In genomic region chr9:87547665-87548064, GRCh38 we compare ENCODE assay signal across 16 cellular contexts. TPM values are rescaled to one million over a fixed set of nuclear protein-coding genes. Genes with fewer than 3 reads are reported as not detected.
DNase-seq lines count a peak whose midpoint lies in the region; ATAC-seq and TF ChIP-seq lines count a peak whose summit lies in the region.
"Had no signal": no experiment of that assay in that cellular context is flagged by ENCODE, and none has a peak within 500 bp of the region (broad histone marks: within the 10 kb centered on the region; RNA-seq: fewer than 3 reads in every experiment).

No MANE protein-coding gene starts in this region.

- no peaks in the 10 kb centered on the region for H3K27me3 Mint-ChIP-seq in dendritic cell treated with granulocyte-macrophage colony-stimulating factor and Interleukin-4, amounts not matched to agents 40 ng/mL and 50 ng/mL, for 4 days
- H3K27me3 Mint-ChIP-seq in CD14-positive monocyte (ENCODE audit: low read depth in 3 of 3) = peaks cover 0 to 3% (median 0%) of the 10 kb centered on the region in 3 donors

- H3K4me1 Mint-ChIP-seq in dendritic cell treated with granulocyte-macrophage colony-stimulating factor and Interleukin-4, amounts not matched to agents 40 ng/mL and 50 ng/mL, for 4 days (ENCODE audit: low read depth) = peaks cover 48% of the 10 kb centered on the region
- peaks cover 6% of the 10 kb centered on the region for H3K4me1 Mint-ChIP-seq in CD14-positive monocyte

- H3K9me3 ChIP-seq in lower lobe of right lung = no peaks in the 10 kb centered on the region
- no peaks in the 10 kb centered on the region for H3K9me3 ChIP-seq in upper lobe of right lung
- H3K9me3 ChIP-seq: gastrocnemius medialis had no signal

- H3K4me3 ChIP-seq in lower lobe of right lung = no peak overlapping the region
- no peak overlapping the region for H3K4me3 ChIP-seq in upper lobe of right lung
- H3K4me3 ChIP-seq: gastrocnemius medialis had no signal

- no peak overlapping the region for H3K4me3 Mint-ChIP-seq in dendritic cell treated with granulocyte-macrophage colony-stimulating factor and Interleukin-4, amounts not matched to agents 40 ng/mL and 50 ng/mL, for 4 days
- H3K4me3 Mint-ChIP-seq in CD14-positive monocyte = no peak overlapping the region
- H3K4me3 Mint-ChIP-seq: CD8-positive, alpha-beta T cell; effector memory CD8-positive, alpha-beta T cell; T-helper 1 cell treated with Interleukin-12 subunit alpha and Interleukin-12 subunit beta and Interleukin-4 antibody, amounts not matched to agents 30 μg/mL and 1 μg/mL, for 36 hours had no signal

- H3K27me3 ChIP-seq in lower lobe of right lung (ENCODE audit: low read depth) (no peaks in the 10 kb centered on the region), upper lobe of right lung (no peaks in the 10 kb centered on the region)
- H3K27me3 ChIP-seq: gastrocnemius medialis had no signal

- H3K9me3 Mint-ChIP-seq in dendritic cell treated with granulocyte-macrophage colony-stimulating factor and Interleukin-4, amounts not matched to agents 40 ng/mL and 50 ng/mL, for 4 days = peaks cover 8% of the 10 kb centered on the region
- peaks cover 0 to 5% (median 3%) of the 10 kb centered on the region in 7 donors for H3K9me3 Mint-ChIP-seq in CD14-positive monocyte
- H3K9me3 Mint-ChIP-seq: CD8-positive, alpha-beta T cell; T-helper 1 cell treated with Interleukin-12 subunit alpha and Interleukin-12 subunit beta and Interleukin-4 antibody, amounts not matched to agents 30 μg/mL and 1 μg/mL, for 36 hours had no signal

- CTCF ChIA-PET in GM10248 (lab: Yijun Ruan, JAX) = interaction anchor here (1.0 to 3.2 kb wide), 4 partner anchors 9 to 28 kb away, joined by 3 to 14 read pairs (median 8); no protein-coding TSS in a partner anchor

- POLR2A ChIA-PET in GM10248 (lab: Yijun Ruan, JAX) = interaction anchor here (0.7 kb wide), 1 partner anchor 60 kb away, joined by 7 read pairs; no protein-coding TSS in a partner anchor

- intact Hi-C loops in dendritic cell treated with granulocyte-macrophage colony-stimulating factor and Interleukin-4, amounts not matched to agents 40 ng/mL and 50 ng/mL, for 4 days (cut with micrococcal nuclease) = no loop called here
- intact Hi-C loops in lower lobe of right lung (cut with DNase I) (no loop called here), upper lobe of right lung (cut with DNase I) (no loop called here), CD14-positive monocyte (cut with micrococcal nuclease) (no loop called here)

- H3K4me1 ChIP-seq in lower lobe of right lung (peaks cover 14% of the 10 kb centered on the region), upper lobe of right lung (peaks cover 5% of the 10 kb centered on the region)
- H3K4me1 ChIP-seq: gastrocnemius medialis had no signal

- no peak for TF ChIP-seq CTCF in lower lobe of right lung (IDR thresholded peaks at IDR 0.05)
- no peak for TF ChIP-seq CTCF in upper lobe of right lung (IDR thresholded peaks at IDR 0.05)
- no peak for TF ChIP-seq CTCF in CD14-positive monocyte (IDR thresholded peaks at IDR 0.05)
- TF ChIP-seq CTCF in GM10248 (IDR thresholded peaks at IDR 0.05; ENCODE audit: control extremely low read depth, extremely low read depth, low read depth, missing control alignments) = no peak

- ATAC-seq in lower lobe of right lung (peak; percentile 69 to 83), upper lobe of right lung (peak; percentile 84), GM18519 (IDR thresholded peaks at IDR 0.05; ENCODE audit: low FRiP score, unreplicated experiment) (no peak)
- ATAC-seq: CD8-positive, alpha-beta T cell; effector memory CD8-positive, alpha-beta T cell; gastrocnemius medialis had no signal

- peak; percentile 69 for DNase-seq in NCI-H82 (lab: John Stamatoyannopoulos, UW)
- DNase-seq in NCI-H82 treated with DMSO at 0.1 percent for 48 hours (lab: John Stamatoyannopoulos, UW; ENCODE audit: unreplicated experiment) = no peak
- DNase-seq in lower lobe of right lung = no peak
- DNase-seq in upper lobe of right lung = no peak
- no peak for DNase-seq in CD14-positive monocyte (ENCODE audit: low spot score)
- no peak for DNase-seq in GM10248 (ENCODE audit: extremely low spot score)
- DNase-seq: 8988T; activated T-cell treated with anti-CD3 and anti-CD28 coated beads, Interleukin-2, amount 50 U/mL, for 48 hours; amygdala; CD8-positive, alpha-beta T cell; effector memory CD8-positive, alpha-beta T cell; gastrocnemius medialis; GOT3 had no signal

- H3K36me3 ChIP-seq in lower lobe of right lung (peaks cover 9% of the 10 kb centered on the region), upper lobe of right lung (peaks cover 3% of the 10 kb centered on the region)
- H3K36me3 ChIP-seq: gastrocnemius medialis had no signal

- H3K27ac Mint-ChIP-seq in dendritic cell treated with granulocyte-macrophage colony-stimulating factor and Interleukin-4, amounts not matched to agents 40 ng/mL and 50 ng/mL, for 4 days = peak overlapping the region; percentile 11
- no peak overlapping the region for H3K27ac Mint-ChIP-seq in CD14-positive monocyte
- H3K27ac Mint-ChIP-seq: CD8-positive, alpha-beta T cell; effector memory CD8-positive, alpha-beta T cell; T-helper 1 cell treated with Interleukin-12 subunit alpha and Interleukin-12 subunit beta and Interleukin-4 antibody, amounts not matched to agents 30 μg/mL and 1 μg/mL, for 36 hours had no signal

- H3K27ac ChIP-seq in lower lobe of right lung (no peak overlapping the region), upper lobe of right lung (no peak overlapping the region)
- H3K27ac ChIP-seq: gastrocnemius medialis had no signal

- peaks cover 70% of the 10 kb centered on the region for H3K36me3 Mint-ChIP-seq in dendritic cell treated with granulocyte-macrophage colony-stimulating factor and Interleukin-4, amounts not matched to agents 40 ng/mL and 50 ng/mL, for 4 days (ENCODE audit: low read depth)
- peaks cover 37 to 56% of the 10 kb centered on the region in 2 donors for H3K36me3 Mint-ChIP-seq in CD14-positive monocyte
- H3K36me3 Mint-ChIP-seq: CD8-positive, alpha-beta T cell had no signal

RNA-seq across cellular contexts. Expression of gene DAPK1, which starts 50.0 kb away (rescaled TPM):
- 196 TPM for total RNA-seq in lower lobe of right lung
- 168 TPM for total RNA-seq in upper lobe of right lung
- 10 to 100 TPM; 24.1 to 44.4 TPM for polyA plus RNA-seq in CD14-positive monocyte
